Comparison of ENCODE assay signal across 21 cellular contexts in the genomic region with DNA sequence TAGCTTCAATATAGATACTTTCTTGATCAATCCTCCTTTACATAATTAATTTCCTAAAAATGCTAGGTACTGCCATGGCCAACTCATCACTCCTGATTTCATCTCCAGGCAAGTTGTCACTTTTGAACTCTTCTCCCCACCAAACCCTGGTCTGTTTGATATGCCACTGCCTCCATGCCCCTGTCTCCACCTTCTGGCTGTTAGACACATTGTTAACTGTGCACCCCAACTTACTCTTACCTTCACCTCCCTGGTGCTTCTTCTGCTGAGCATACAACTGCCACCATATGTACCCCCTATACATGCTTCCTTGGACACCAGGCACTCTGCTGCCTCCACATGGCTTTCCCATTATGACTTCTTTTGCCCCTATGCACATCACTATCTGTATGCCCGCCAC. TPM values are rescaled to one million over a fixed set of nuclear protein-coding genes. Genes with fewer than 3 reads are reported as not detected.
DNase-seq lines count a peak whose midpoint lies in the region; ATAC-seq and TF ChIP-seq lines count a peak whose summit lies in the region.
"Had no signal": no experiment of that assay in that cellular context is flagged by ENCODE, and none has a peak within 500 bp of the region (broad histone marks: within the 10 kb centered on the region; RNA-seq: fewer than 3 reads in every experiment).

No MANE protein-coding gene starts in this region.

- intact Hi-C loops in head of caudate nucleus (cut with DNase I), result no loop called here
- intact Hi-C loops in activated T-helper 1 cell treated with anti-CD3 and anti-CD28 coated beads, Interleukin-12 subunit alpha, Interleukin-12 subunit beta, Interleukin-2, Interleukin-4 antibody, amounts not matched to agents 30 ng/mL and 10 ng/mL and 1 ng/mL, durations not matched to agents 14 hours and 24 hours and 36 hours (cut with micrococcal nuclease), result no loop called here

- H3K27ac ChIP-seq in foreskin keratinocyte, result no peak overlapping the region
- H3K27ac ChIP-seq: cardiac muscle cell, HL-60, spleen had no signal

- no peaks in the 10 kb centered on the region for H3K4me1 ChIP-seq in foreskin keratinocyte
- H3K4me1 ChIP-seq: spleen had no signal

- no peaks in the 10 kb centered on the region for H3K36me3 Mint-ChIP-seq in activated T-helper 1 cell treated with anti-CD3 and anti-CD28 coated beads, Interleukin-12 subunit alpha, Interleukin-12 subunit beta, Interleukin-2, Interleukin-4 antibody, amounts not matched to agents 30 ng/mL and 10 ng/mL and 1 ng/mL, durations not matched to agents 14 hours and 24 hours and 36 hours (ENCODE audit: low read depth)
- H3K36me3 Mint-ChIP-seq: activated CD8-positive, alpha-beta memory T cell treated with anti-CD3 and anti-CD28 coated beads, Interleukin-2, amount 10 ng/mL, durations not matched to agents 7 days and 5 days had no signal

- peak; percentile 26 for TF ChIP-seq CTCF in GM12865 (IDR thresholded peaks at IDR 0.05; ENCODE audit: insufficient read depth, low read depth, low read length, missing control alignments)
- TF ChIP-seq CTCF in foreskin keratinocyte (conservative IDR thresholded peaks at IDR 0.05), result peak; percentile 31

- H3K9me3 Mint-ChIP-seq in activated T-helper 1 cell treated with anti-CD3 and anti-CD28 coated beads, Interleukin-12 subunit alpha, Interleukin-12 subunit beta, Interleukin-2, Interleukin-4 antibody, amounts not matched to agents 30 ng/mL and 10 ng/mL and 1 ng/mL, durations not matched to agents 14 hours and 24 hours and 36 hours, result no peaks in the 10 kb centered on the region

- peak; percentile 47 for ATAC-seq in GM21619 (IDR thresholded peaks at IDR 0.05; ENCODE audit: unreplicated experiment)
- ATAC-seq in foreskin keratinocyte, result no peak

- H3K4me3 ChIP-seq in GM12865 (ENCODE audit: low read depth, low read length), result no peak overlapping the region
- H3K4me3 ChIP-seq: cardiac muscle cell, spleen had no signal

- no peaks in the 10 kb centered on the region for H3K27me3 Mint-ChIP-seq in activated T-helper 1 cell treated with anti-CD3 and anti-CD28 coated beads, Interleukin-12 subunit alpha, Interleukin-12 subunit beta, Interleukin-2, Interleukin-4 antibody, amounts not matched to agents 30 ng/mL and 10 ng/mL and 1 ng/mL, durations not matched to agents 14 hours and 24 hours and 36 hours (ENCODE audit: insufficient read depth)

- peak; percentile 33 for DNase-seq in GM12865 (ENCODE audit: low read depth)
- peak; percentile 49 for DNase-seq in OCI-M1 (lab: John Stamatoyannopoulos, UW)
- DNase-seq in foreskin keratinocyte, result no peak
- DNase-seq in NCI-H2107 treated with DMSO at 0.1 percent for 48 hours (lab: John Stamatoyannopoulos, UW; ENCODE audit: unreplicated experiment), result no peak
- no peak for DNase-seq in head of caudate nucleus
- no peak for DNase-seq in activated T-helper 1 cell treated with anti-CD3 and anti-CD28 coated beads, Interleukin-12 subunit alpha, Interleukin-12 subunit beta, Interleukin-2, Interleukin-4 antibody, amounts not matched to agents 30 ng/mL and 10 ng/mL and 1 ng/mL, durations not matched to agents 14 hours and 24 hours and 36 hours (ENCODE audit: low spot score)
- DNase-seq: activated CD4-positive, alpha-beta T cell treated with anti-CD3 and anti-CD28 coated beads for 4 hours; activated CD8-positive, alpha-beta memory T cell treated with anti-CD3 and anti-CD28 coated beads, Interleukin-2, amount 10 ng/mL, durations not matched to agents 7 days and 5 days; activated naive CD4-positive, alpha-beta T cell treated with anti-CD3 and anti-CD28 coated beads, Interleukin-2, amount 50 U/mL, for 16 hours; cortex of kidney; DMS79; mesenchymal stem cell; NCI-H146; NCI-H774; nucleus accumbens; SHP77; spleen; stimulated activated CD4-positive, alpha-beta T cell treated with anti-CD3 and anti-CD28 coated beads, Interleukin-4, amount 100 ng/mL, for 1 hour had no signal

- no peak overlapping the region for H3K27ac Mint-ChIP-seq in activated T-helper 1 cell treated with anti-CD3 and anti-CD28 coated beads, Interleukin-12 subunit alpha, Interleukin-12 subunit beta, Interleukin-2, Interleukin-4 antibody, amounts not matched to agents 30 ng/mL and 10 ng/mL and 1 ng/mL, durations not matched to agents 14 hours and 24 hours and 36 hours
- H3K27ac Mint-ChIP-seq: activated CD8-positive, alpha-beta memory T cell treated with anti-CD3 and anti-CD28 coated beads, Interleukin-2, amount 10 ng/mL, durations not matched to agents 7 days and 5 days had no signal

- H3K27me3 ChIP-seq in foreskin keratinocyte, result no peaks in the 10 kb centered on the region
- H3K27me3 ChIP-seq: cardiac muscle cell had no signal

- H3K4me1 Mint-ChIP-seq in activated T-helper 1 cell treated with anti-CD3 and anti-CD28 coated beads, Interleukin-12 subunit alpha, Interleukin-12 subunit beta, Interleukin-2, Interleukin-4 antibody, amounts not matched to agents 30 ng/mL and 10 ng/mL and 1 ng/mL, durations not matched to agents 14 hours and 24 hours and 36 hours (ENCODE audit: low read depth), result peaks cover 20% of the 10 kb centered on the region

- no peak overlapping the region for H3K4me3 Mint-ChIP-seq in activated T-helper 1 cell treated with anti-CD3 and anti-CD28 coated beads, Interleukin-12 subunit alpha, Interleukin-12 subunit beta, Interleukin-2, Interleukin-4 antibody, amounts not matched to agents 30 ng/mL and 10 ng/mL and 1 ng/mL, durations not matched to agents 14 hours and 24 hours and 36 hours

RNA-seq across cellular contexts. Expression of a gene that starts 21.8 kb away (rescaled TPM):
- 48.8 and 50.5 TPM in 2 replicates for total RNA-seq in foreskin keratinocyte
- 43.5 and 52.5 TPM in 2 replicates for polyA plus RNA-seq in foreskin keratinocyte
- total RNA-seq in activated T-helper 1 cell treated with anti-CD3 and anti-CD28 coated beads, Interleukin-12 subunit alpha, Interleukin-12 subunit beta, Interleukin-2, Interleukin-4 antibody, amounts not matched to agents 30 ng/mL and 10 ng/mL and 1 ng/mL, durations not matched to agents 14 hours and 24 hours and 36 hours, result 2.1 and 2.6 TPM in 2 replicates

Comparison
In these comparisons a context has a peak if more than half of its experiments do, and no peak if none do; other contexts are left out.
1. DNase-seq: peak in GM12865 (single experiment) and OCI-M1 (single experiment); none in foreskin keratinocyte (0 of 2), NCI-H2107 treated with DMSO at 0.1 percent for 48 hours (single experiment), head of caudate nucleus (0 of 42) and activated T-helper 1 cell treated with anti-CD3 and anti-CD28 coated beads, Interleukin-12 subunit alpha, Interleukin-12 subunit beta, Interleukin-2, Interleukin-4 antibody, amounts not matched to agents 30 ng/mL and 10 ng/mL and 1 ng/mL, durations not matched to agents 14 hours and 24 hours and 36 hours (single experiment).
2. RNA of a gene that starts 21.8 kb away (total RNA-seq): 48.8 to 50.5 TPM in foreskin keratinocyte; 2.1 to 2.6 TPM in activated T-helper 1 cell treated with anti-CD3 and anti-CD28 coated beads, Interleukin-12 subunit alpha, Interleukin-12 subunit beta, Interleukin-2, Interleukin-4 antibody, amounts not matched to agents 30 ng/mL and 10 ng/mL and 1 ng/mL, durations not matched to agents 14 hours and 24 hours and 36 hours; every median in the first group is over 10 times any median in the second.